ENCODE assay signal across 8 cellular contexts in the genomic region with DNA sequence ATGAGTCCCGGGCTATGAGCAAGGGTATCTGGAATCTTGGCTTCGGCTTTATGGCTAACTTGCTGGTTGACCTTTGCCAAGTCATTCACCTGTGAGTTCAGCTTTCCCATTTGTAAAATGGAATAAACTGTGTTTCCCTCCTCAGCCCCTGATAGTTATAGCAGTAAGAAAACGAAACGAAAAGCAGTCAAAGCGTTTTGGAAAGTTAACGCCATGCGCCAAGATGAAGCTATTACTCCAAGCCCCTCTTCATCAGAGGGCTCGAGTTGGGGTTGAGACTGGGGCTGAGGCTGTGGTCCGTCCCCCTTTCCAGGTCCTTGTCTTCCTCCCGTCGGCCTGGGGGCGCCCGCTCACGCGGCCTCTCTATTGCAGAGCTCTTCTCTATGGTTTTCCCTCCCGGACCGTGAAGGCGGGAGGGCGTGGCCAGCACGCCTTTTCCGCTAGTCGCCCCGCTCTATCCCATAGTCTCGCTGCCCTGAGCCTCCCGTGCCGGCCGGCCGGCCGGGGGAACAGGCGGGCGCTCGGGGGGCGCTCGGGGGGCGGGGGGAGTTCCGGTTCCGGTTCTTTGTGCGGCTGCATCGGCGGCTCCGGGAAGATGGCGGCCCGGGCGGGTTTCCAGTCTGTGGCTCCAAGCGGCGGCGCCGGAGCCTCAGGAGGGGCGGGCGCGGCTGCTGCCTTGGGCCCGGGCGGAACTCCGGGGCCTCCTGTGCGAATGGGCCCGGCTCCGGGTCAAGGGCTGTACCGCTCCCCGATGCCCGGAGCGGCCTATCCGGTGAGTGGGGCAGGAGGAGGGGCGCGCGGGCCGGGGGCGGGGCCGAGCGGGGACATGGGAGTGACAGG. TPM values are rescaled to one million over a fixed set of nuclear protein-coding genes. Genes with fewer than 3 reads are reported as not detected.
DNase-seq lines count a peak whose midpoint lies in the region; ATAC-seq and TF ChIP-seq lines count a peak whose summit lies in the region.

Gene SMARCD1 (plus strand): TSS at position 568 of the 840 bp plus-strand sequence. CDS start 28 bp downstream, at position 596.

- CTCF ChIA-PET in activated CD8-positive, alpha-beta T cell treated with anti-CD3 and anti-CD28 coated beads for 36 hours (lab: Charles Lee) = interaction anchor here (0.7 to 6.8 kb wide), 19 partner anchors 9 to 230 kb away, joined by 3 to 60 read pairs (median 4); partner anchors contain the start of genes CERS5, COX14, GPD1 and LIMA1

- no peaks in the 10 kb centered on the region for H3K9me3 Mint-ChIP-seq in activated CD8-positive, alpha-beta T cell treated with anti-CD3 and anti-CD28 coated beads for 36 hours

- H3K36me3 ChIP-seq in ectodermal cell (ENCODE audit: control insufficient read depth, insufficient read depth, low read length) = peaks cover 32% of the 10 kb centered on the region
- peaks cover 10 to 16% of the 10 kb centered on the region in 2 donors for H3K36me3 ChIP-seq in lung (ENCODE audit: control insufficient read depth in 2 of 2, insufficient read depth in 2 of 2, low read length in 2 of 2)

- H3K36me3 Mint-ChIP-seq in activated CD8-positive, alpha-beta T cell treated with anti-CD3 and anti-CD28 coated beads for 36 hours (ENCODE audit: low read depth) = peaks cover 5% of the 10 kb centered on the region

- peak within 1 kb of the TSS; percentile 90 for H3K4me3 Mint-ChIP-seq in activated CD8-positive, alpha-beta T cell treated with anti-CD3 and anti-CD28 coated beads for 36 hours

- ATAC-seq in GM19395 (IDR thresholded peaks at IDR 0.05; ENCODE audit: unreplicated experiment) (peak; percentile 79), HG03571 (IDR thresholded peaks at IDR 0.05; ENCODE audit: unreplicated experiment) (peak; percentile 79), lung (ENCODE audit: insufficient read depth, low FRiP score) (peak; percentile 93)
- ATAC-seq in activated CD8-positive, alpha-beta T cell treated with anti-CD3 and anti-CD28 coated beads for 36 hours = peak; percentile 88

- H3K27ac ChIP-seq in ectodermal cell (ENCODE audit: insufficient read depth, low read depth, low read length, poor library complexity, severe bottlenecking) = peak within 1 kb of the TSS; percentile 95
- H3K27ac ChIP-seq in lung (ENCODE audit: low read depth in 1 of 2, low read length in 1 of 2) = peak within 1 kb of the TSS; percentile 88 to 99

- DNase-seq in CD1c-positive myeloid dendritic cell (ENCODE audit: extremely low spot score) (peak; percentile 89), NCI-H82 (lab: John Stamatoyannopoulos, UW) (peak; percentile 99), lung (ENCODE audit: low spot score) (peak; percentile 88)
- peak; percentile 90 for DNase-seq in activated CD8-positive, alpha-beta T cell treated with anti-CD3 and anti-CD28 coated beads for 36 hours
- DNase-seq in stimulated activated CD4-positive, alpha-beta T cell treated with anti-CD3 and anti-CD28 coated beads, TNF-alpha, amount 100 ng/mL, for 4 hours (ENCODE audit: low read depth in 3 of 3) = peak; percentile 75 to 82 (median 78)

- no peaks in the 10 kb centered on the region for H3K27me3 Mint-ChIP-seq in activated CD8-positive, alpha-beta T cell treated with anti-CD3 and anti-CD28 coated beads for 36 hours

- H3K9me3 ChIP-seq in ectodermal cell (ENCODE audit: control insufficient read depth, low read length) (no peaks in the 10 kb centered on the region), lung (ENCODE audit: control insufficient read depth in 2 of 2, insufficient read depth in 1 of 2, low read length in 1 of 2) (no peaks in the 10 kb centered on the region)

- TF ChIP-seq CTCF in activated CD8-positive, alpha-beta T cell treated with anti-CD3 and anti-CD28 coated beads for 36 hours (IDR thresholded peaks at IDR 0.05) = no peak
- TF ChIP-seq CTCF in lung (IDR thresholded peaks at IDR 0.05; ENCODE audit: control extremely low read depth, extremely low read depth) = peak; percentile 36

- POLR2A ChIA-PET in activated CD8-positive, alpha-beta T cell treated with anti-CD3 and anti-CD28 coated beads for 36 hours (lab: Charles Lee) = interaction anchor here (0.6 to 4.0 kb wide), 10 partner anchors 12 to 82 kb away, joined by 3 to 26 read pairs (median 4); partner anchors contain the start of genes CERS5, COX14 and GPD1

- intact Hi-C loops in activated CD8-positive, alpha-beta T cell treated with anti-CD3 and anti-CD28 coated beads for 36 hours (cut with micrococcal nuclease) = loop anchor here (5.0 kb wide), 1 partner anchor 92 kb away; no protein-coding TSS in a partner anchor

- H3K27me3 ChIP-seq in ectodermal cell (ENCODE audit: control insufficient read depth, insufficient read depth, low read length, poor library complexity, severe bottlenecking) = no peaks in the 10 kb centered on the region
- H3K27me3 ChIP-seq in lung (ENCODE audit: control insufficient read depth, insufficient read depth) = no peaks in the 10 kb centered on the region

- H3K4me1 Mint-ChIP-seq in activated CD8-positive, alpha-beta T cell treated with anti-CD3 and anti-CD28 coated beads for 36 hours (ENCODE audit: low read depth) = peaks cover 44% of the 10 kb centered on the region

- 1 to 2% methylated on average over 69 of the region's 69 CpGs for WGBS in ectodermal cell, 2 experiments
- 1% methylated on average over 62 to 69 of the region's 69 CpGs for WGBS in lung, 2 donors

- H3K4me1 ChIP-seq in ectodermal cell (ENCODE audit: control insufficient read depth, insufficient read depth, low read length) (no peaks in the 10 kb centered on the region), lung (ENCODE audit: control insufficient read depth in 2 of 2, insufficient read depth in 2 of 2, low read length in 2 of 2) (peaks cover 0 to 7% of the 10 kb centered on the region in 2 donors)

- H3K4me3 ChIP-seq in ectodermal cell (ENCODE audit: insufficient read depth, low read depth, low read length) (peak within 1 kb of the TSS; percentile 68), lung (peak within 1 kb of the TSS; percentile 58)

- peak within 1 kb of the TSS; percentile 93 for H3K27ac Mint-ChIP-seq in activated CD8-positive, alpha-beta T cell treated with anti-CD3 and anti-CD28 coated beads for 36 hours

RNA-seq across cellular contexts. Expression of gene SMARCD1, which starts in this region (rescaled TPM):
- total RNA-seq in activated CD8-positive, alpha-beta T cell treated with anti-CD3 and anti-CD28 coated beads for 36 hours = 10 to 100 TPM; 47.3 to 55.1 TPM
- 200 TPM for polyA plus RNA-seq in ectodermal cell (2013, experiment 1 of 4)
- 220 TPM for polyA plus RNA-seq in ectodermal cell (2013, experiment 2 of 4)
- 156 TPM for polyA plus RNA-seq in ectodermal cell (2013, experiment 3 of 4)
- 179 TPM for polyA plus RNA-seq in ectodermal cell (2013, experiment 4 of 4)
- total RNA-seq in lung = 10 to 100 TPM; 56.6 to 58.8 TPM
- polyA plus RNA-seq in lung = 10 to 100 TPM; 11.9 to 26.6 TPM

Comparison
In these comparisons a context has a peak if more than half of its experiments do, and no peak if none do; other contexts are left out.
1. Peak in every context shown above with its lines: DNase-seq, ATAC-seq, H3K4me3 ChIP-seq and H3K27ac ChIP-seq.